Comparison of ENCODE assay signal across 2 cellular contexts in genomic region chr7:7970620-7971307, GRCh38.
TF ChIP-seq lines count a peak whose summit lies in the region.

No MANE protein-coding gene starts in this region.

TF ChIP-seq in GM12878, 131 proteins besides CTCF, POLR2A, EP300 and RAD21 (continued from another document and continues in another):
- TF ChIP-seq, protein P1, sequence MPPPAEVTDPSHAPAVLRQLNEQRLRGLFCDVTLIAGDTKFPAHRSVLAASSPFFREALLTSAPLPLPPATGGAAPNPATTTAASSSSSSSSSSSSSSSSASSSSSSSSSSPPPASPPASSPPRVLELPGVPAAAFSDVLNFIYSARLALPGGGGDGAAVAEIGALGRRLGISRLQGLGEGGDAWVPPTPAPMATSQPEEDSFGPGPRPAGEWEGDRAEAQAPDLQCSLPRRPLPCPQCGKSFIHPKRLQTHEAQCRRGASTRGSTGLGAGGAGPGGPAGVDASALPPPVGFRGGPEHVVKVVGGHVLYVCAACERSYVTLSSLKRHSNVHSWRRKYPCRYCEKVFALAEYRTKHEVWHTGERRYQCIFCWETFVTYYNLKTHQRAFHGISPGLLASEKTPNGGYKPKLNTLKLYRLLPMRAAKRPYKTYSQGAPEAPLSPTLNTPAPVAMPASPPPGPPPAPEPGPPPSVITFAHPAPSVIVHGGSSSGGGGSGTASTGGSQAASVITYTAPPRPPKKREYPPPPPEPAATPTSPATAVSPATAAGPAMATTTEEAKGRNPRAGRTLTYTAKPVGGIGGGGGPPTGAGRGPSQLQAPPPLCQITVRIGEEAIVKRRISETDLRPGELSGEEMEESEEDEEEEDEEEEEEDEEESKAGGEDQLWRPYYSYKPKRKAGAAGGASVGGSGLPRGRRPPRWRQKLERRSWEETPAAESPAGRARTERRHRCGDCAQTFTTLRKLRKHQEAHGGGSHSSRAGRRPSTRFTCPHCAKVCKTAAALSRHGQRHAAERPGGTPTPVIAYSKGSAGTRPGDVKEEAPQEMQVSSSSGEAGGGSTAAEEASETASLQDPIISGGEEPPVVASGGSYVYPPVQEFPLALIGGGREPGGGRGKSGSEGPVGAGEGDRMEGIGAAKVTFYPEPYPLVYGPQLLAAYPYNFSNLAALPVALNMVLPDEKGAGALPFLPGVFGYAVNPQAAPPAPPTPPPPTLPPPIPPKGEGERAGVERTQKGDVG (CRISPR knock-in tag; IDR thresholded peaks at IDR 0.05) = no peak
- TF ChIP-seq, protein P2, sequence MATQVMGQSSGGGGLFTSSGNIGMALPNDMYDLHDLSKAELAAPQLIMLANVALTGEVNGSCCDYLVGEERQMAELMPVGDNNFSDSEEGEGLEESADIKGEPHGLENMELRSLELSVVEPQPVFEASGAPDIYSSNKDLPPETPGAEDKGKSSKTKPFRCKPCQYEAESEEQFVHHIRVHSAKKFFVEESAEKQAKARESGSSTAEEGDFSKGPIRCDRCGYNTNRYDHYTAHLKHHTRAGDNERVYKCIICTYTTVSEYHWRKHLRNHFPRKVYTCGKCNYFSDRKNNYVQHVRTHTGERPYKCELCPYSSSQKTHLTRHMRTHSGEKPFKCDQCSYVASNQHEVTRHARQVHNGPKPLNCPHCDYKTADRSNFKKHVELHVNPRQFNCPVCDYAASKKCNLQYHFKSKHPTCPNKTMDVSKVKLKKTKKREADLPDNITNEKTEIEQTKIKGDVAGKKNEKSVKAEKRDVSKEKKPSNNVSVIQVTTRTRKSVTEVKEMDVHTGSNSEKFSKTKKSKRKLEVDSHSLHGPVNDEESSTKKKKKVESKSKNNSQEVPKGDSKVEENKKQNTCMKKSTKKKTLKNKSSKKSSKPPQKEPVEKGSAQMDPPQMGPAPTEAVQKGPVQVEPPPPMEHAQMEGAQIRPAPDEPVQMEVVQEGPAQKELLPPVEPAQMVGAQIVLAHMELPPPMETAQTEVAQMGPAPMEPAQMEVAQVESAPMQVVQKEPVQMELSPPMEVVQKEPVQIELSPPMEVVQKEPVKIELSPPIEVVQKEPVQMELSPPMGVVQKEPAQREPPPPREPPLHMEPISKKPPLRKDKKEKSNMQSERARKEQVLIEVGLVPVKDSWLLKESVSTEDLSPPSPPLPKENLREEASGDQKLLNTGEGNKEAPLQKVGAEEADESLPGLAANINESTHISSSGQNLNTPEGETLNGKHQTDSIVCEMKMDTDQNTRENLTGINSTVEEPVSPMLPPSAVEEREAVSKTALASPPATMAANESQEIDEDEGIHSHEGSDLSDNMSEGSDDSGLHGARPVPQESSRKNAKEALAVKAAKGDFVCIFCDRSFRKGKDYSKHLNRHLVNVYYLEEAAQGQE (IDR thresholded peaks at IDR 0.05; ENCODE audit: low read depth, low read length) = no peak
- TF ChIP-seq ZNF24 (IDR thresholded peaks at IDR 0.05) (peak; percentile 83; the same call in 1 of the 2 replicates), MEF2B (IDR thresholded peaks at IDR 0.05; ENCODE audit: partially characterized antibody, poor library complexity, severe bottlenecking) (no peak), ZSCAN29 (IDR thresholded peaks at IDR 0.05) (no peak), ZNF217 (IDR thresholded peaks at IDR 0.05) (no peak), MYC (IDR thresholded peaks at IDR 0.05; ENCODE audit: insufficient read depth, insufficient read length, insufficient replicate concordance, low read length, severe bottlenecking) (no peak), PAX5 (IDR thresholded peaks at IDR 0.05; ENCODE audit: borderline replicate concordance, low read depth, low read length) (no peak), SIX5 (IDR thresholded peaks at IDR 0.05; ENCODE audit: low read depth, low read length, severe bottlenecking) (no peak)
- TF ChIP-seq, protein P3, sequence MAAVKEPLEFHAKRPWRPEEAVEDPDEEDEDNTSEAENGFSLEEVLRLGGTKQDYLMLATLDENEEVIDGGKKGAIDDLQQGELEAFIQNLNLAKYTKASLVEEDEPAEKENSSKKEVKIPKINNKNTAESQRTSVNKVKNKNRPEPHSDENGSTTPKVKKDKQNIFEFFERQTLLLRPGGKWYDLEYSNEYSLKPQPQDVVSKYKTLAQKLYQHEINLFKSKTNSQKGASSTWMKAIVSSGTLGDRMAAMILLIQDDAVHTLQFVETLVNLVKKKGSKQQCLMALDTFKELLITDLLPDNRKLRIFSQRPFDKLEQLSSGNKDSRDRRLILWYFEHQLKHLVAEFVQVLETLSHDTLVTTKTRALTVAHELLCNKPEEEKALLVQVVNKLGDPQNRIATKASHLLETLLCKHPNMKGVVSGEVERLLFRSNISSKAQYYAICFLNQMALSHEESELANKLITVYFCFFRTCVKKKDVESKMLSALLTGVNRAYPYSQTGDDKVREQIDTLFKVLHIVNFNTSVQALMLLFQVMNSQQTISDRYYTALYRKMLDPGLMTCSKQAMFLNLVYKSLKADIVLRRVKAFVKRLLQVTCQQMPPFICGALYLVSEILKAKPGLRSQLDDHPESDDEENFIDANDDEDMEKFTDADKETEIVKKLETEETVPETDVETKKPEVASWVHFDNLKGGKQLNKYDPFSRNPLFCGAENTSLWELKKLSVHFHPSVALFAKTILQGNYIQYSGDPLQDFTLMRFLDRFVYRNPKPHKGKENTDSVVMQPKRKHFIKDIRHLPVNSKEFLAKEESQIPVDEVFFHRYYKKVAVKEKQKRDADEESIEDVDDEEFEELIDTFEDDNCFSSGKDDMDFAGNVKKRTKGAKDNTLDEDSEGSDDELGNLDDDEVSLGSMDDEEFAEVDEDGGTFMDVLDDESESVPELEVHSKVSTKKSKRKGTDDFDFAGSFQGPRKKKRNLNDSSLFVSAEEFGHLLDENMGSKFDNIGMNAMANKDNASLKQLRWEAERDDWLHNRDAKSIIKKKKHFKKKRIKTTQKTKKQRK (IDR thresholded peaks at IDR 0.05; ENCODE audit: low read depth, low read length) = no peak

TF ChIP-seq in WTC11, 78 proteins besides CTCF, POLR2A, EP300 and RAD21 (continued from another document):
- TF ChIP-seq, protein P4, sequence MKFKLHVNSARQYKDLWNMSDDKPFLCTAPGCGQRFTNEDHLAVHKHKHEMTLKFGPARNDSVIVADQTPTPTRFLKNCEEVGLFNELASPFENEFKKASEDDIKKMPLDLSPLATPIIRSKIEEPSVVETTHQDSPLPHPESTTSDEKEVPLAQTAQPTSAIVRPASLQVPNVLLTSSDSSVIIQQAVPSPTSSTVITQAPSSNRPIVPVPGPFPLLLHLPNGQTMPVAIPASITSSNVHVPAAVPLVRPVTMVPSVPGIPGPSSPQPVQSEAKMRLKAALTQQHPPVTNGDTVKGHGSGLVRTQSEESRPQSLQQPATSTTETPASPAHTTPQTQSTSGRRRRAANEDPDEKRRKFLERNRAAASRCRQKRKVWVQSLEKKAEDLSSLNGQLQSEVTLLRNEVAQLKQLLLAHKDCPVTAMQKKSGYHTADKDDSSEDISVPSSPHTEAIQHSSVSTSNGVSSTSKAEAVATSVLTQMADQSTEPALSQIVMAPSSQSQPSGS (CRISPR knock-in tag; IDR thresholded peaks at IDR 0.05; ENCODE audit: borderline replicate concordance, low read depth) = no peak
- TF ChIP-seq ZBTB43 (CRISPR knock-in tag; IDR thresholded peaks at IDR 0.05) = no peak
- TF ChIP-seq, protein P5, sequence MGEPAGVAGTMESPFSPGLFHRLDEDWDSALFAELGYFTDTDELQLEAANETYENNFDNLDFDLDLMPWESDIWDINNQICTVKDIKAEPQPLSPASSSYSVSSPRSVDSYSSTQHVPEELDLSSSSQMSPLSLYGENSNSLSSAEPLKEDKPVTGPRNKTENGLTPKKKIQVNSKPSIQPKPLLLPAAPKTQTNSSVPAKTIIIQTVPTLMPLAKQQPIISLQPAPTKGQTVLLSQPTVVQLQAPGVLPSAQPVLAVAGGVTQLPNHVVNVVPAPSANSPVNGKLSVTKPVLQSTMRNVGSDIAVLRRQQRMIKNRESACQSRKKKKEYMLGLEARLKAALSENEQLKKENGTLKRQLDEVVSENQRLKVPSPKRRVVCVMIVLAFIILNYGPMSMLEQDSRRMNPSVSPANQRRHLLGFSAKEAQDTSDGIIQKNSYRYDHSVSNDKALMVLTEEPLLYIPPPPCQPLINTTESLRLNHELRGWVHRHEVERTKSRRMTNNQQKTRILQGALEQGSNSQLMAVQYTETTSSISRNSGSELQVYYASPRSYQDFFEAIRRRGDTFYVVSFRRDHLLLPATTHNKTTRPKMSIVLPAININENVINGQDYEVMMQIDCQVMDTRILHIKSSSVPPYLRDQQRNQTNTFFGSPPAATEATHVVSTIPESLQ (CRISPR knock-in tag; IDR thresholded peaks at IDR 0.05) = no peak
- no peak for TF ChIP-seq ZNF671 (CRISPR knock-in tag; IDR thresholded peaks at IDR 0.05)
- no peak for TF ChIP-seq ATF1 (CRISPR knock-in tag; IDR thresholded peaks at IDR 0.05)
